In genomic region chr7:18866359-18867036, GRCh38 we compare ENCODE assay signal across 10 cellular contexts.
A peak's percentile ranks its signal among the peaks of the same experiment; 100 is the strongest.
DNase-seq lines count a peak whose midpoint lies in the region; ATAC-seq, FAIRE-seq and TF ChIP-seq lines count a peak whose summit lies in the region.
"Had no signal": no experiment of that assay in that cellular context is flagged by ENCODE, and none has a peak within 500 bp of the region (broad histone marks: within the 10 kb centered on the region; RNA-seq: fewer than 3 reads in every experiment).

No MANE protein-coding gene starts in this region.

- no peaks in the 10 kb centered on the region for H3K9me3 ChIP-seq in SJCRH30 (replicated peaks)
- H3K9me3 ChIP-seq in heart left ventricle, result no peaks in the 10 kb centered on the region
- H3K9me3 ChIP-seq in neural progenitor cell (ENCODE audit: low read depth), result no peaks in the 10 kb centered on the region

- no peaks in the 10 kb centered on the region for H3K27me3 Mint-ChIP-seq in neural progenitor cell (ENCODE audit: insufficient read depth, low read depth)

- peaks cover 7% of the 10 kb centered on the region for H3K4me1 ChIP-seq in SJCRH30
- peaks cover 0 to 17% (median 3%) of the 10 kb centered on the region in 12 donors for H3K4me1 ChIP-seq in heart left ventricle
- H3K4me1 ChIP-seq in neural progenitor cell, result no peaks in the 10 kb centered on the region

- H3K36me3 Mint-ChIP-seq in neural progenitor cell, result no peaks in the 10 kb centered on the region

- TF ChIP-seq CTCF in heart left ventricle (IDR thresholded peaks at IDR 0.05) (no peak), neural progenitor cell (IDR thresholded peaks at IDR 0.05) (no peak)

- no peak for FAIRE-seq in GM19239 (lab: Jason Lieb, UNC)
- FAIRE-seq: A204.1 had no signal

- no peaks in the 10 kb centered on the region for H3K36me3 ChIP-seq in SJCRH30
- no peaks in the 10 kb centered on the region for H3K36me3 ChIP-seq in heart left ventricle
- H3K36me3 ChIP-seq in neural progenitor cell, result no peaks in the 10 kb centered on the region

- H3K4me2 ChIP-seq in neural progenitor cell, result no peak overlapping the region

- H3K4me1 Mint-ChIP-seq in neural progenitor cell, result peaks cover 2% of the 10 kb centered on the region

- DNase-seq in DMS53 (lab: John Stamatoyannopoulos, UW) (peak; percentile 68), DMS53 treated with DMSO at 0.1 percent for 48 hours (lab: John Stamatoyannopoulos, UW; ENCODE audit: unreplicated experiment) (no peak), SJCRH30 (peak; percentile 33 to 44), heart left ventricle (peak in 4 of 5 donors; percentile 72 to 84 (median 76)), NCI-H748 (lab: John Stamatoyannopoulos, UW; ENCODE audit: unreplicated experiment) (no peak), neural progenitor cell (ENCODE audit: low spot score) (no peak), GM19239 (ENCODE audit: insufficient read length, low spot score) (no peak)

- no peaks in the 10 kb centered on the region for H4K20me1 ChIP-seq in neural progenitor cell (ENCODE audit: low read depth)

- no peak for TF ChIP-seq POLR2A in heart left ventricle (IDR thresholded peaks at IDR 0.05)

- 46 to 63% (median 55%) methylated on average over 4 of the region's 4 CpGs for WGBS in heart left ventricle, 4 donors

- no peak overlapping the region for H2AFZ ChIP-seq in neural progenitor cell (replicated peaks)

- ATAC-seq in HG02840 (IDR thresholded peaks at IDR 0.05; ENCODE audit: low FRiP score, unreplicated experiment) (peak; percentile 80), heart left ventricle (peak; percentile 67 to 99 (median 96))

- H3K79me2 ChIP-seq in neural progenitor cell (ENCODE audit: low read depth), result no peaks in the 10 kb centered on the region

- H3K27ac ChIP-seq in SJCRH30, result no peak overlapping the region
- H3K27ac ChIP-seq in heart left ventricle, result peak overlapping the region in 8 of 12 donors; percentile 3 to 55 (median 36)
- no peak overlapping the region for H3K27ac ChIP-seq in neural progenitor cell
- H3K27ac ChIP-seq: VCaP had no signal

- H3K9me3 Mint-ChIP-seq in neural progenitor cell, result no peaks in the 10 kb centered on the region

- intact Hi-C loops in heart left ventricle (cut with DNase I), result no loop called here

- no peak overlapping the region for H3K27ac Mint-ChIP-seq in neural progenitor cell

- H3F3A ChIP-seq in neural progenitor cell (ENCODE audit: low read depth), result no peaks in the 10 kb centered on the region

- no peak overlapping the region for H3K4me3 Mint-ChIP-seq in neural progenitor cell

- H3K9ac ChIP-seq in neural progenitor cell, result no peak overlapping the region

- H3K27me3 ChIP-seq in SJCRH30 (no peaks in the 10 kb centered on the region), heart left ventricle (no peaks in the 10 kb centered on the region), neural progenitor cell (no peaks in the 10 kb centered on the region)

- H3K4me3 ChIP-seq in SJCRH30 (no peak overlapping the region), heart left ventricle (no peak overlapping the region), neural progenitor cell (no peak overlapping the region)

Comparison
In these comparisons a context has a peak if more than half of its experiments do, and no peak if none do; other contexts are left out.
1. DNase-seq: peak in DMS53 (single experiment), SJCRH30 (2 of 2) and heart left ventricle (4 of 5); none in DMS53 treated with DMSO at 0.1 percent for 48 hours (single experiment), NCI-H748 (single experiment), neural progenitor cell (single experiment) and GM19239 (single experiment).
2. H3K27ac ChIP-seq: peak in heart left ventricle (8 of 12); none in SJCRH30 (single experiment) and neural progenitor cell (single experiment).